In the genomic region with DNA sequence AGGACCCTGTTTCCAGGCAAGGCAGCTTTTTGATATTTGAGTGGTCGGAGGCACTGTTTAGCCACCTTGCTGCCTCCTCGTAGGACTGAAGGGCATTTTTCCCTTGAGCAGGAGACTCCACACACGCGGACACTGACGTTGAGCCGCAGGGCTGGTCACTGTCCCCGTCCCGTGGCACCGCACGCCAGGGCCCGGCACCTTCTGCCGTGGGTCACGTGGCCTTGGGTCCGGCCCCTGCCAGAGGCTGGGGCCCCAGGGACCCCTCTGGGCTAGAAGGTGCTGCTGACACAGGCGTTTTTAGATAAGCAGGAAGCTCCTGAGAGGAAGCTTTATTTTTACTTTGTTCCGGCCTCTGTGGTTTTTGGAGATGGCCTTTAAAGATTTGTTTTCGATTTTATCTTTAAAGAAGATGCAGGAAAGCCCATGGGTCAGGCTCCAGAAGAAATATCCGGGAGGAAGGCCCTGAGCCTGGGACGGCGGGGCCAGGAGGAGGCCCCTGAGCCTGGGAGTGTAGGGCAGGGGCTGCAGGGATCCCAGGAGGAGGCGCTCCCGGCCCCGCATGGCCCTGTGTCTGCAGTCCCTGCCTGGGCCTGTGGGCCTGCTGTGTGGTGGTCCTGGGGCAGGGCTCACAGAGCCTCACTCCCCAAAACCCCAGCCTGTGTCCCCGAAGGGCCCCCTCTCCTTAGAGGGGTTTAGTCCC, we compare ENCODE assay signal across 33 cellular contexts. TPM values are rescaled to one million over a fixed set of nuclear protein-coding genes. Genes with fewer than 3 reads are reported as not detected.
"Had no signal": no experiment of that assay in that cellular context is flagged by ENCODE, and none has a peak within 500 bp of the region (broad histone marks: within the 10 kb centered on the region; RNA-seq: fewer than 3 reads in every experiment).

No MANE protein-coding gene starts in this region.

- DNase-seq: colonic mucosa; effector CD8-positive, alpha-beta T cell; foreskin keratinocyte; heart left ventricle; left ventricle myocardium superior; lower lobe of right lung; natural killer cell; sigmoid colon; stimulated activated CD4-positive, alpha-beta T cell treated with anti-CD3 and anti-CD28 coated beads, Interleukin-2, amount 100 ng/mL, for 24 hours; stimulated activated CD4-positive, alpha-beta T cell treated with anti-CD3 and anti-CD28 coated beads, Interleukin-4, amount 100 ng/mL, for 24 hours; stimulated activated naive CD4-positive, alpha-beta T cell treated with Interleukin-2 at 50 U/mL for 16 hours; stomach; thyroid gland; trophoblast cell had no signal

- H3K9me3 ChIP-seq: colonic mucosa, pancreas, thyroid gland had no signal

- H3K4me3 Mint-ChIP-seq: dendritic cell treated with granulocyte-macrophage colony-stimulating factor and Interleukin-4, amounts not matched to agents 40 ng/mL and 50 ng/mL, for 4 days; natural killer cell; stimulated activated effector memory CD8-positive, alpha-beta T cell treated with anti-CD3 and anti-CD28 coated beads, Interleukin-12 subunit alpha, Interleukin-12 subunit beta, amount 100 ng/mL, for 72 hours had no signal

- H3K4me1 ChIP-seq: colonic mucosa, esophagus muscularis mucosa, foreskin keratinocyte, gastroesophageal sphincter, heart left ventricle, lower lobe of right lung, pancreas, sigmoid colon, stomach, thyroid gland had no signal

- H3K27ac ChIP-seq: colonic mucosa, esophagus muscularis mucosa, foreskin keratinocyte, gastroesophageal sphincter, heart left ventricle, hepatocyte, lower lobe of right lung, neutrophil, pancreas, sigmoid colon, stomach, thyroid gland had no signal

- H3K36me3 ChIP-seq: colonic mucosa, esophagus muscularis mucosa, gastroesophageal sphincter, heart left ventricle, lower lobe of right lung, neutrophil, pancreas, sigmoid colon, stomach, thyroid gland had no signal

- H3K9me3 Mint-ChIP-seq: natural killer cell had no signal

- ATAC-seq: foreskin keratinocyte; gastroesophageal sphincter; heart left ventricle; left ventricle myocardium superior; lower lobe of right lung; natural killer cell; pancreas; stimulated activated effector memory CD8-positive, alpha-beta T cell treated with anti-CD3 and anti-CD28 coated beads, Interleukin-12 subunit alpha, Interleukin-12 subunit beta, amount 100 ng/mL, for 72 hours had no signal

- H3K4me3 ChIP-seq: colonic mucosa, esophagus muscularis mucosa, gastroesophageal sphincter, heart left ventricle, hepatocyte, lower lobe of right lung, pancreas, sigmoid colon, stomach, thyroid gland had no signal

- H3K27me3 ChIP-seq: colonic mucosa, hepatocyte, pancreas, thyroid gland had no signal

- H3K4me1 Mint-ChIP-seq: natural killer cell; stimulated activated effector memory CD8-positive, alpha-beta T cell treated with anti-CD3 and anti-CD28 coated beads, Interleukin-12 subunit alpha, Interleukin-12 subunit beta, amount 100 ng/mL, for 72 hours had no signal

- H3K36me3 Mint-ChIP-seq: natural killer cell; stimulated activated effector memory CD8-positive, alpha-beta T cell treated with anti-CD3 and anti-CD28 coated beads, Interleukin-12 subunit alpha, Interleukin-12 subunit beta, amount 100 ng/mL, for 72 hours had no signal

- H3K27ac Mint-ChIP-seq: dendritic cell treated with granulocyte-macrophage colony-stimulating factor and Interleukin-4, amounts not matched to agents 40 ng/mL and 50 ng/mL, for 4 days; natural killer cell; progenitor cell of endocrine pancreas; stimulated activated effector memory CD8-positive, alpha-beta T cell treated with anti-CD3 and anti-CD28 coated beads, Interleukin-12 subunit alpha, Interleukin-12 subunit beta, amount 100 ng/mL, for 72 hours had no signal

- H3K4me2 ChIP-seq: hepatocyte had no signal

RNA-seq across cellular contexts. Expression of a gene that starts 30.5 kb away (rescaled TPM):
- total RNA-seq: endothelial cell of umbilical vein, epithelial cell of proximal tubule, esophagus muscularis mucosa, fibroblast of lung, foreskin keratinocyte, gastroesophageal sphincter, heart left ventricle, hepatocyte, left ventricle myocardium superior, lower lobe of right lung, mononuclear cell, natural killer cell, omental fat pad, pancreas, progenitor cell of endocrine pancreas, sigmoid colon, skeletal muscle tissue, stomach, subcutaneous adipose tissue, temporal lobe, thyroid gland, urinary bladder had no signal
- polyA plus RNA-seq: endothelial cell of umbilical vein, fibroblast of lung, foreskin keratinocyte, heart left ventricle, hepatocyte, keratinocyte, neural cell, pancreas, stomach, urinary bladder had no signal
